In genomic region chr12:6542209-6543009, GRCh38 we compare ENCODE assay signal across 10 cellular contexts. TPM values are rescaled to one million over a fixed set of nuclear protein-coding genes. Genes with fewer than 3 reads are reported as not detected.
DNase-seq lines count a peak whose midpoint lies in the region; ATAC-seq and TF ChIP-seq lines count a peak whose summit lies in the region.
"Had no signal": no experiment of that assay in that cellular context is flagged by ENCODE, and none has a peak within 500 bp of the region (broad histone marks: within the 10 kb centered on the region; RNA-seq: fewer than 3 reads in every experiment).

No MANE protein-coding gene starts in this region.

- CTCF ChIA-PET in activated CD4-positive, alpha-beta T cell treated with anti-CD3 and anti-CD28 coated beads for 36 hours (lab: Charles Lee), result interaction anchor here (0.5 to 9.4 kb wide), 2 partner anchors 13 to 232 kb away, joined by 3 to 141 read pairs; partner anchors contain the start of gene IFFO1
- CTCF ChIA-PET in GM10248 (lab: Yijun Ruan, JAX), result interaction anchor here (1.1 to 11.4 kb wide), 3 partner anchors 17 to 118 kb away, joined by 3 to 280 read pairs (median 112); partner anchors contain the start of genes IFFO1 and NOP2

- H3K9me3 ChIP-seq in Peyer's patch, result no peaks in the 10 kb centered on the region
- no peaks in the 10 kb centered on the region for H3K9me3 ChIP-seq in gastroesophageal sphincter
- no peaks in the 10 kb centered on the region for H3K9me3 ChIP-seq in gastrocnemius medialis

- TF ChIP-seq CTCF in Peyer's patch (IDR thresholded peaks at IDR 0.05), result peak in 1 of 6 experiments; percentile 1
- TF ChIP-seq CTCF in gastroesophageal sphincter (IDR thresholded peaks at IDR 0.05), result no peak
- TF ChIP-seq CTCF in gastrocnemius medialis (IDR thresholded peaks at IDR 0.05 in 4 of 5, conservative IDR thresholded peaks at IDR 0.05 in 1 of 5), result no peak
- no peak for TF ChIP-seq CTCF in lower leg skin (IDR thresholded peaks at IDR 0.05)
- TF ChIP-seq CTCF in GM10248 (IDR thresholded peaks at IDR 0.05; ENCODE audit: control extremely low read depth, extremely low read depth, low read depth, missing control alignments), result no peak

- H3K27me3 Mint-ChIP-seq in activated CD4-positive, alpha-beta T cell treated with anti-CD3 and anti-CD28 coated beads for 36 hours, result no peaks in the 10 kb centered on the region
- H3K27me3 Mint-ChIP-seq in stimulated activated memory B cell treated with anti-CD40 and anti-IgM and Interleukin-4, amounts not matched to agents 10 μg/mL and 1 μg/mL and 100 μg/mL, for 72 hours, result no peaks in the 10 kb centered on the region

- peak overlapping the region; percentile 59 for H3K27ac Mint-ChIP-seq in activated CD4-positive, alpha-beta T cell treated with anti-CD3 and anti-CD28 coated beads for 36 hours
- no peak overlapping the region for H3K27ac Mint-ChIP-seq in stimulated activated memory B cell treated with anti-CD40 and anti-IgM and Interleukin-4, amounts not matched to agents 10 μg/mL and 1 μg/mL and 100 μg/mL, for 72 hours

- ATAC-seq in activated CD4-positive, alpha-beta T cell treated with anti-CD3 and anti-CD28 coated beads for 36 hours, result no peak
- no peak for ATAC-seq in gastroesophageal sphincter
- no peak for ATAC-seq in gastrocnemius medialis
- no peak for ATAC-seq in stimulated activated memory B cell treated with anti-CD40 and anti-IgM and Interleukin-4, amounts not matched to agents 10 μg/mL and 1 μg/mL and 100 μg/mL, for 72 hours

- H3K4me1 Mint-ChIP-seq in activated CD4-positive, alpha-beta T cell treated with anti-CD3 and anti-CD28 coated beads for 36 hours, result peaks cover 43% of the 10 kb centered on the region
- peaks cover 36% of the 10 kb centered on the region for H3K4me1 Mint-ChIP-seq in stimulated activated memory B cell treated with anti-CD40 and anti-IgM and Interleukin-4, amounts not matched to agents 10 μg/mL and 1 μg/mL and 100 μg/mL, for 72 hours

- H3K4me1 ChIP-seq in Peyer's patch (peaks cover 0 to 44% (median 17%) of the 10 kb centered on the region in 4 donors), gastroesophageal sphincter (peaks cover 0 to 52% (median 19%) of the 10 kb centered on the region in 3 donors), gastrocnemius medialis (peaks cover 19 to 27% of the 10 kb centered on the region in 2 donors)

- no peak overlapping the region for H3K4me3 Mint-ChIP-seq in activated CD4-positive, alpha-beta T cell treated with anti-CD3 and anti-CD28 coated beads for 36 hours
- H3K4me3 Mint-ChIP-seq in stimulated activated memory B cell treated with anti-CD40 and anti-IgM and Interleukin-4, amounts not matched to agents 10 μg/mL and 1 μg/mL and 100 μg/mL, for 72 hours, result no peak overlapping the region

- intact Hi-C loops in activated CD4-positive, alpha-beta T cell treated with anti-CD3 and anti-CD28 coated beads for 36 hours (cut with DNase I, micrococcal nuclease), result no loop called here
- intact Hi-C loops in gastrocnemius medialis (cut with DNase I; ENCODE audit: low total_unique reads), result no loop called here
- intact Hi-C loops in lower leg skin (cut with DNase I; ENCODE audit: low total_unique reads), result no loop called here

- WGBS in gastroesophageal sphincter (ENCODE audit: low coverage in 1 of 2), 2 donors, result 83 to 86% methylated on average over 6 to 8 of the region's 13 CpGs
- WGBS in lower leg skin, 2 donors, result 84 to 85% methylated on average over 13 of the region's 13 CpGs

- H3K36me3 Mint-ChIP-seq in activated CD4-positive, alpha-beta T cell treated with anti-CD3 and anti-CD28 coated beads for 36 hours (ENCODE audit: low read depth), result peaks cover 21% of the 10 kb centered on the region
- peaks cover 55% of the 10 kb centered on the region for H3K36me3 Mint-ChIP-seq in stimulated activated memory B cell treated with anti-CD40 and anti-IgM and Interleukin-4, amounts not matched to agents 10 μg/mL and 1 μg/mL and 100 μg/mL, for 72 hours

- H3K27me3 ChIP-seq in Peyer's patch (no peaks in the 10 kb centered on the region), gastroesophageal sphincter (no peaks in the 10 kb centered on the region), gastrocnemius medialis (no peaks in the 10 kb centered on the region)

- TF ChIP-seq POLR2A in Peyer's patch (IDR thresholded peaks at IDR 0.05) (peak; percentile 52 to 83), gastroesophageal sphincter (IDR thresholded peaks at IDR 0.05) (no peak), gastrocnemius medialis (IDR thresholded peaks at IDR 0.05) (no peak), lower leg skin (IDR thresholded peaks at IDR 0.05) (no peak)

- no peaks in the 10 kb centered on the region for H3K9me3 Mint-ChIP-seq in activated CD4-positive, alpha-beta T cell treated with anti-CD3 and anti-CD28 coated beads for 36 hours (ENCODE audit: low read depth)
- no peaks in the 10 kb centered on the region for H3K9me3 Mint-ChIP-seq in stimulated activated memory B cell treated with anti-CD40 and anti-IgM and Interleukin-4, amounts not matched to agents 10 μg/mL and 1 μg/mL and 100 μg/mL, for 72 hours

- DNase-seq in activated CD4-positive, alpha-beta T cell treated with anti-CD3 and anti-CD28 coated beads for 36 hours, result no peak
- DNase-seq in activated CD4-positive, alpha-beta T cell treated with anti-CD3 and anti-CD28 coated beads for 48 hours, result no peak
- DNase-seq in Peyer's patch (peak in 2 of 3 donors; percentile 81 to 85), gastrocnemius medialis (no peak), lower leg skin (ENCODE audit: low spot score in 2 of 2) (no peak), GM10248 (ENCODE audit: extremely low spot score) (no peak)
- DNase-seq: ACHN, NCI-H524 treated with DMSO at 0.1 percent for 48 hours had no signal

- H3K27ac ChIP-seq in Peyer's patch (peak overlapping the region in 3 of 4 donors; percentile 77 to 90 (median 90)), gastroesophageal sphincter (peak overlapping the region in 3 of 4 donors; percentile 15 to 99 (median 96)), gastrocnemius medialis (peak overlapping the region; percentile 91 to 97 (median 96))

- POLR2A ChIA-PET in activated CD4-positive, alpha-beta T cell treated with anti-CD3 and anti-CD28 coated beads for 36 hours (lab: Charles Lee), result no interaction called here
- POLR2A ChIA-PET in GM10248 (lab: Yijun Ruan, JAX), result no interaction called here

- no peak for TF ChIP-seq EP300 in gastroesophageal sphincter (IDR thresholded peaks at IDR 0.05)

- peaks cover 0 to 29% (median 0%) of the 10 kb centered on the region in 3 donors for H3K36me3 ChIP-seq in Peyer's patch
- peaks cover 0 to 84% of the 10 kb centered on the region in 2 donors for H3K36me3 ChIP-seq in gastroesophageal sphincter
- peaks cover 0 to 27% of the 10 kb centered on the region in 2 donors for H3K36me3 ChIP-seq in gastrocnemius medialis

- in situ Hi-C loops in gastrocnemius medialis (cut with MboI; ENCODE audit: low sequenced_read_pairs in 4 of 4), result loop anchor here in 3 of 4 donors (5.0 to 25.0 kb wide), 3 partner anchors 118 to 205 kb away; no protein-coding TSS in a partner anchor

- H3K4me3 ChIP-seq in Peyer's patch (peak overlapping the region in 1 of 4 donors; percentile 22), gastroesophageal sphincter (no peak overlapping the region), gastrocnemius medialis (no peak overlapping the region), lower leg skin (ENCODE audit: low read depth, poor library complexity, severe bottlenecking) (no peak overlapping the region)

RNA-seq across cellular contexts. Expression of gene GAPDH, which starts 8.1 kb away (rescaled TPM):
- total RNA-seq in activated CD4-positive, alpha-beta T cell treated with anti-CD3 and anti-CD28 coated beads for 36 hours, result 1,000 to 10,000 TPM; 7,289 to 9,770 TPM
- total RNA-seq in Peyer's patch (1,000 to 10,000 TPM; 1,939 to 3,624 (median 2,830) TPM), gastroesophageal sphincter (1,000 to 10,000 TPM; 1,868 to 3,239 (median 2,463) TPM), gastrocnemius medialis (over 10,000 TPM; 11,241 to 15,891 (median 13,472) TPM), lower leg skin (1,000 to 10,000 TPM; 1,190 to 2,139 (median 1,514) TPM)

RNA-seq across cellular contexts. Expression of gene IFFO1, which starts 13.4 kb away (rescaled TPM):
- 1 to 10 TPM; 8.1 to 8.4 TPM for total RNA-seq in activated CD4-positive, alpha-beta T cell treated with anti-CD3 and anti-CD28 coated beads for 36 hours
- total RNA-seq in Peyer's patch (10 to 100 TPM in 2 of 4 donors, 1 to 10 TPM in 2; 7.8 to 50.3 (median 9.5) TPM), gastroesophageal sphincter (10 to 100 TPM; 16.9 to 27.4 (median 22.1) TPM), gastrocnemius medialis (10 to 100 TPM in 1 of 4 donors, 1 to 10 TPM in 3; 6.8 to 10.5 (median 8.3) TPM), lower leg skin (1 to 10 TPM; 3.3 to 6.8 (median 4.6) TPM)

RNA-seq across cellular contexts. Expression of gene NOP2, which starts 25.7 kb away (rescaled TPM):
- 10 to 100 TPM; 93.2 to 97.1 TPM for total RNA-seq in activated CD4-positive, alpha-beta T cell treated with anti-CD3 and anti-CD28 coated beads for 36 hours
- total RNA-seq in Peyer's patch (100 to 1,000 TPM in 1 of 4 donors, 10 to 100 TPM in 3; 21.4 to 135 (median 43.6) TPM), gastroesophageal sphincter (10 to 100 TPM; 22.5 to 49.8 (median 26.8) TPM), gastrocnemius medialis (10 to 100 TPM; 25.7 to 63.3 (median 45.3) TPM), lower leg skin (10 to 100 TPM; 16.2 to 24.0 (median 23.4) TPM)

RNA-seq across cellular contexts. Expression of gene NCAPD2, which starts 48.5 kb away (rescaled TPM):
- 100 to 1,000 TPM; 199 to 210 TPM for total RNA-seq in activated CD4-positive, alpha-beta T cell treated with anti-CD3 and anti-CD28 coated beads for 36 hours
- 10 to 100 TPM; 26.1 to 86.6 (median 32.7) TPM for total RNA-seq in Peyer's patch
- 10 to 100 TPM; 21.2 to 28.0 (median 24.8) TPM for total RNA-seq in gastroesophageal sphincter
- 100 to 1,000 TPM in 1 of 4 donors, 10 to 100 TPM in 3; 12.3 to 250 (median 13.3) TPM for total RNA-seq in gastrocnemius medialis
- 10 to 100 TPM; 18.5 to 25.9 (median 22.5) TPM for total RNA-seq in lower leg skin

RNA-seq across cellular contexts. Expression of gene MRPL51, which starts 49.3 kb away (rescaled TPM):
- 100 to 1,000 TPM; 232 to 275 TPM for total RNA-seq in activated CD4-positive, alpha-beta T cell treated with anti-CD3 and anti-CD28 coated beads for 36 hours
- total RNA-seq in Peyer's patch (10 to 100 TPM; 23.5 to 71.8 (median 61.6) TPM), gastroesophageal sphincter (10 to 100 TPM; 51.0 to 99.3 (median 66.0) TPM), gastrocnemius medialis (100 to 1,000 TPM in 3 of 4 donors, 10 to 100 TPM in 1; 76.6 to 147 (median 124) TPM), lower leg skin (10 to 100 TPM; 38.6 to 62.1 (median 58.7) TPM)

Comparison
In these comparisons a context has a peak if more than half of its experiments do, and no peak if none do; other contexts are left out.
1. DNase-seq: peak in Peyer's patch (2 of 3); none in activated CD4-positive, alpha-beta T cell treated with anti-CD3 and anti-CD28 coated beads for 36 hours (single experiment), activated CD4-positive, alpha-beta T cell treated with anti-CD3 and anti-CD28 coated beads for 48 hours (single experiment), gastrocnemius medialis (0 of 2), lower leg skin (0 of 2) and GM10248 (single experiment).
2. POLR2A ChIP-seq: peak in Peyer's patch (2 of 2); none in gastroesophageal sphincter (0 of 2), gastrocnemius medialis (0 of 2) and lower leg skin (0 of 2).
3. Peak in every context shown above with its lines, with median percentiles within 50 percentile points of each other: H3K27ac ChIP-seq.